ENCODE assay signal across 16 cellular contexts in the genomic region with DNA sequence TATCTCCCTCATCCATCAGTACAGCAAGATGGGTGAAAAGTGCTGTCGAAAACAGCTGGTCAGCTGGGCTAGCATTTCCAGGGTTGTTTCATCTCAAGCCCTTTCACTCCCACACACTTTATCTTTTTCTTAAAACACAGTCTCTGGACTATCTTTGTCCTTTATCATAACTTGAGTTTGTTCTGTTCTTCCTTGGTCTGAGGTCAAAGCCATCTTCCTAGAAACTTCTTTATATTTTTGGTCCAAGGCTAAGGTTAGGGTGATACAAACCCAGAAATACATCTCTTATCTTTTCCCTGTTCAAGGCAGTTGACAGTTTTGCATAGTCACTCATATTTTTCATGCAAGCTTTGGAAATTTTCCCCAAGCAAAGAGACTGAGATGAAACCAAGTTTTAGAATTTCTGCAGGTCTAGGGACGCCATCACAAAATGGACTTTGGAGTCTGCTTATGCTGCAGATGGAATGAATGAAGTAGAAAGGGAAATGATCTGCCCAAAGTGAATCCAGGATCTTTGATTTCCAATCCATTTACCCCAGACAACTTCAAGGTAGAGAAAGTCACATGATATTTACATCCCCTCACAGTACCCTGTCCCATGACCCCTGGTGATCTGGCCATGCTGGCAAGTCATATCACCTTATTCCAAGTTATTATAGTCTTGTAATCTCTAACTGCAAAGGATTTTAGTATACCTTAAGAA.
"Had no signal": no experiment of that assay in that cellular context is flagged by ENCODE, and none has a peak within 500 bp of the region (broad histone marks: within the 10 kb centered on the region; RNA-seq: fewer than 3 reads in every experiment).

No MANE protein-coding gene starts in this region.

- H3K4me2 ChIP-seq: neural progenitor cell had no signal

- H3K79me2 ChIP-seq: parathyroid adenoma had no signal

- DNase-seq: cortex of kidney; effector memory CD8-positive, alpha-beta T cell; foreskin fibroblast; gastrocnemius medialis; head of caudate nucleus; mucosa of descending colon; naive B cell; stimulated activated CD4-positive, alpha-beta T cell treated with anti-CD3 and anti-CD28 coated beads, Interleukin-2, amount 100 ng/mL, for 24 hours; stimulated activated CD4-positive, alpha-beta T cell treated with anti-CD3 and anti-CD28 coated beads, Interleukin-4, amount 100 ng/mL, for 24 hours; stimulated activated naive CD4-positive, alpha-beta T cell treated with Interleukin-2 at 50 U/mL for 16 hours; stomach; tibial artery had no signal

- H2AFZ ChIP-seq: neural progenitor cell, parathyroid adenoma had no signal

- H3K36me3 ChIP-seq: gastrocnemius medialis, neural progenitor cell, stomach, tibial artery had no signal

- H3K4me3 ChIP-seq: gastrocnemius medialis, mucosa of descending colon, neural progenitor cell, stomach, tibial artery had no signal

- H3K4me1 ChIP-seq: gastrocnemius medialis, parathyroid adenoma, tibial artery had no signal

- H3K9me3 ChIP-seq: gastrocnemius medialis, mucosa of descending colon, stomach, tibial artery had no signal

- H3K27ac ChIP-seq: gastrocnemius medialis, neural progenitor cell, parathyroid adenoma, stomach, tibial artery had no signal

- H3K27me3 ChIP-seq: gastrocnemius medialis, neural progenitor cell, stomach, tibial artery had no signal

- H3K9ac ChIP-seq: neural progenitor cell, parathyroid adenoma had no signal

- FAIRE-seq: endometrium, keratinocyte had no signal
